ENCODE assay signal across 12 cellular contexts in the genomic region with DNA sequence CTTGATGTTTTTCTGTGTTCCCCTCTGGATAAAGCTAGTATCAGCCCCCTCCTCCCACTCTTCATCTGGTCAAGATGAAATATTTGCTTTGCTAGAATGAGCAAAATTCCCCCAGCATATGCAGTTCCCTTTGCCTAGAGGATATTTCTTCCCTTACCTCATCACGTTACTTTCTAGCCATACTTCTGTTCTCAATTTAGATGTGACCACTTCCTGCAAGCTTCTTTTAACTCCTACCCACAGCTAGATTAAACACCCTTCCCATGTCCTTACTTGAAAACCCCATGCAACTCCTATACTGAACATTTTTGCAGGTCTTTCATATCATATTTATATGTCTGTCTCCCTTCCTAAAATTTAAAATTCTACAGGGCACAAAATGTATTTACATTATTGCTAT.
"Had no signal": no experiment of that assay in that cellular context is flagged by ENCODE, and none has a peak within 500 bp of the region (broad histone marks: within the 10 kb centered on the region; RNA-seq: fewer than 3 reads in every experiment).

No MANE protein-coding gene starts in this region.

- DNase-seq: activated CD4-positive, alpha-beta memory T cell treated with anti-CD3 and anti-CD28 coated beads for 36 hours; activated CD8-positive, alpha-beta memory T cell treated with anti-CD3 and anti-CD28 coated beads, Interleukin-2, amount 10 ng/mL, durations not matched to agents 7 days and 5 days; activated naive CD4-positive, alpha-beta T cell treated with anti-CD3 and anti-CD28 coated beads, Interleukin-2, amount 10 ng/mL, durations not matched to agents 7 days and 5 days; activated T-cell treated with anti-CD3 and anti-CD28 coated beads, Interleukin-2, amount 50 U/mL, for 1 hour; dermis blood vessel endothelial cell; effector memory CD8-positive, alpha-beta T cell; heart left ventricle; left colon; lower lobe of right lung; right lobe of liver had no signal

- H3K9ac ChIP-seq: neural progenitor cell had no signal

- H3K9me3 ChIP-seq: lower lobe of right lung, right lobe of liver had no signal

- H3K27ac ChIP-seq: heart left ventricle, lower lobe of right lung, neural progenitor cell, right lobe of liver, VCaP had no signal

- H3K27me3 ChIP-seq: heart left ventricle, neural progenitor cell, right lobe of liver had no signal

- H3K4me2 ChIP-seq: neural progenitor cell had no signal

- H3K4me3 ChIP-seq: heart left ventricle, lower lobe of right lung, neural progenitor cell, right lobe of liver had no signal

- H2AFZ ChIP-seq: neural progenitor cell had no signal

- H3K36me3 ChIP-seq: heart left ventricle, lower lobe of right lung, right lobe of liver had no signal

- H3K4me1 ChIP-seq: heart left ventricle, lower lobe of right lung, neural progenitor cell, right lobe of liver had no signal
